ENCODE assay signal across 3 cellular contexts in genomic region chrX:119750751-119751150, GRCh38. TPM values are rescaled to one million over a fixed set of nuclear protein-coding genes. Genes with fewer than 3 reads are reported as not detected.
"Had no signal": no experiment of that assay in that cellular context is flagged by ENCODE, and none has a peak within 500 bp of the region (broad histone marks: within the 10 kb centered on the region; RNA-seq: fewer than 3 reads in every experiment).

No MANE protein-coding gene starts in this region.

RNA-seq across cellular contexts. Expression of gene SOWAHD, which starts 7.6 kb away (rescaled TPM):
- total RNA-seq: RPMI7951, SJCRH30, SK-MEL-5 had no signal
